9 cellular contexts compared by ENCODE assay signal in the genomic region with DNA sequence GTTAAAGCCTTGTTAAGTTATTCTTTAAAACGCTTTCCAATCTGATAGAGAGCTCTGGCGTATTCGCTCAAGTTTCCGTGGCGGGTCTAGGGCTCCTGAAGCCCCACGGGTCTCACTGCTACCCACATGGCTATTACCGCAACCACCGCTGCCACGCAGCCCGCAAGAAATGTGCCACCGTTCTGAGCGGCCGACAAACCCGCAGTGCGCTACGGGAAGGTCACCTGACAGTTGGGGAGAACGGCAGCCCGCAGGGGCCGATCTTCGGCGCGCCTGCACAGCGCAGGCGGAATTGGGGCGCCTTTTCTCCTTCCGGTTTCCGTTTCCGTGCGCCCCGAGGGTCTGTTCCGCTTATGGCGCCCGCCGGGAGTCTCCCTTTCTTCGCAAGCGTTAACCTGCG.
A peak's percentile ranks its signal among the peaks of the same experiment; 100 is the strongest.
DNase-seq lines count a peak whose midpoint lies in the region; ATAC-seq and TF ChIP-seq lines count a peak whose summit lies in the region.
"Had no signal": no experiment of that assay in that cellular context is flagged by ENCODE, and none has a peak within 500 bp of the region (broad histone marks: within the 10 kb centered on the region; RNA-seq: fewer than 3 reads in every experiment).

No MANE protein-coding gene starts in this region.

- ATAC-seq in HG02870 (IDR thresholded peaks at IDR 0.05; ENCODE audit: unreplicated experiment), result no peak

- no peak overlapping the region for H3K27ac ChIP-seq in stomach smooth muscle (ENCODE audit: low read length)

- DNase-seq in MG63 (peak; percentile 3), anterior cingulate cortex (lab: John Stamatoyannopoulos, UW) (peak in 50 of 58 donors; percentile 0 to 62 (median 32)), hippocampal formation (lab: John Stamatoyannopoulos, UW) (peak; percentile 2 to 22), hepatic stellate cell (ENCODE audit: low spot score) (no peak), nephron progenitor cell (no peak)
- DNase-seq: effector CD4-positive, alpha-beta T cell; NCI-H446 had no signal

- H3K4me1 Mint-ChIP-seq in nephron progenitor cell, result no peaks in the 10 kb centered on the region

- TF ChIP-seq CTCF in nephron progenitor cell (IDR thresholded peaks at IDR 0.05), result no peak

- H3K4me1 ChIP-seq in stomach smooth muscle (ENCODE audit: control insufficient read depth, insufficient read depth, low read length), result no peaks in the 10 kb centered on the region

- H3K4me3 ChIP-seq in MG63, result peak overlapping the region; percentile 20
- H3K4me3 ChIP-seq in stomach smooth muscle (ENCODE audit: low read length in 2 of 2), result peak overlapping the region; percentile 49 to 68

- H3K27ac Mint-ChIP-seq in nephron progenitor cell, result no peak overlapping the region

- peak overlapping the region; percentile 41 to 52 for H3K9ac ChIP-seq in stomach smooth muscle (ENCODE audit: low read length in 2 of 2)

- H3K27me3 Mint-ChIP-seq in nephron progenitor cell (ENCODE audit: low read depth, poor library complexity), result no peaks in the 10 kb centered on the region

- no peaks in the 10 kb centered on the region for H3K9me3 ChIP-seq in MG63
- peaks cover 0 to 6% of the 10 kb centered on the region in 2 donors for H3K9me3 ChIP-seq in stomach smooth muscle (ENCODE audit: control insufficient read depth in 2 of 2, low read length in 2 of 2)

- H3K36me3 ChIP-seq in MG63, result no peaks in the 10 kb centered on the region
- H3K36me3 ChIP-seq in stomach smooth muscle (ENCODE audit: control insufficient read depth in 2 of 2, insufficient read depth in 2 of 2, low read length in 2 of 2), result no peaks in the 10 kb centered on the region

- peaks cover 74% of the 10 kb centered on the region for H3K9me3 Mint-ChIP-seq in nephron progenitor cell

- no peak overlapping the region for H3K4me3 Mint-ChIP-seq in nephron progenitor cell

- H3K27me3 ChIP-seq in MG63 (no peaks in the 10 kb centered on the region), stomach smooth muscle (ENCODE audit: control insufficient read depth in 1 of 2, insufficient read depth in 2 of 2, low read length in 2 of 2) (no peaks in the 10 kb centered on the region)

- H3K36me3 Mint-ChIP-seq in nephron progenitor cell (ENCODE audit: low read depth), result peaks cover 50% of the 10 kb centered on the region

Comparison
In these comparisons a context has a peak if more than half of its experiments do, and no peak if none do; other contexts are left out.
1. DNase-seq: peak in MG63 (single experiment), anterior cingulate cortex (50 of 58) and hippocampal formation (2 of 2); none in hepatic stellate cell (single experiment) and nephron progenitor cell (single experiment).